In the genomic region with DNA sequence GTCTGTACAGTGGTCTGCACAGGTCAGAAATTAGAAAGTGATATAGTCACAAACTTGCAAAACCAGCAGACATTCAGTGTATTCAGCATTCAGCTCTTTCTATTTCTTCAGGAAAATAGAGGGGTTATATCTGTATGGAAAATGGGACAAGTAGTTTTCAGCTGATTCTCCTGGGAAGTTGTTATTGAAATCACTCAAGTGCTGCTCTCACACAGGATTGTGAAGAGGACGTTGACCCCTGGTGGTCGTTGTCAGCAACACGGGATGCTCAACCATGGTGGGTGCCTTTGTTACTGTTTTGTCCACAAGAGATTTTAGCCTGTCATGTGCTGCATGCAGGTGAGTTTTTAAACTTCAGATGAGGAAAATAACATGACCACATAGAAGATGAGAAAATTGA, we compare ENCODE assay signal across 14 cellular contexts.
DNase-seq lines count a peak whose midpoint lies in the region; ATAC-seq and TF ChIP-seq lines count a peak whose summit lies in the region.
"Had no signal": no experiment of that assay in that cellular context is flagged by ENCODE, and none has a peak within 500 bp of the region (broad histone marks: within the 10 kb centered on the region; RNA-seq: fewer than 3 reads in every experiment).

No MANE protein-coding gene starts in this region.

- H3K4me3 Mint-ChIP-seq in CD4-positive, alpha-beta memory T cell, result peak overlapping the region; percentile 7 to 89 (median 82)
- peak overlapping the region; percentile 64 for H3K4me3 Mint-ChIP-seq in central memory CD8-positive, alpha-beta T cell

- TF ChIP-seq CTCF in BE2C (IDR thresholded peaks at IDR 0.05; ENCODE audit: low read depth, low read length), result peak; percentile 23; the same call in 1 of the 2 replicates

- intact Hi-C loops in CD4-positive, alpha-beta memory T cell (cut with micrococcal nuclease), result no loop called here

- POLR2A ChIA-PET in CD4-positive, alpha-beta memory T cell (lab: Charles Lee; ENCODE audit: partially characterized antibody), result interaction anchor here (1.0 to 2.8 kb wide), 6 partner anchors 8 to 55 kb away, joined by 3 to 12 read pairs (median 6); no protein-coding TSS in a partner anchor

- H3K9me3 Mint-ChIP-seq in CD4-positive, alpha-beta memory T cell, result no peaks in the 10 kb centered on the region
- no peaks in the 10 kb centered on the region for H3K9me3 Mint-ChIP-seq in central memory CD8-positive, alpha-beta T cell

- CTCF ChIA-PET in CD4-positive, alpha-beta memory T cell (lab: Charles Lee; ENCODE audit: partially characterized antibody), result interaction anchor here (0.9 to 5.7 kb wide), 22 partner anchors 10 to 211 kb away, joined by 3 to 52 read pairs (median 7); no protein-coding TSS in a partner anchor

- DNase-seq in BE2C (no peak), NAMALWA (ENCODE audit: low spot score) (peak; percentile 33), SHP77 (lab: John Stamatoyannopoulos, UW) (no peak)
- no peak for DNase-seq in CD4-positive, alpha-beta memory T cell
- DNase-seq in central memory CD8-positive, alpha-beta T cell (ENCODE audit: low spot score in 2 of 2), result no peak
- no peak for DNase-seq in effector CD8-positive, alpha-beta T cell (lab: John Stamatoyannopoulos, UW)
- DNase-seq: activated CD4-positive, alpha-beta T cell treated with anti-CD3 and anti-CD28 coated beads, Interleukin-2, amount 50 U/mL, for 4 hours; NCI-H1436 treated with DMSO at 0.1 percent for 48 hours; NCI-H2171 treated with DMSO at 0.1 percent for 48 hours; NCI-H69; ovary; right lobe of liver had no signal

- no peaks in the 10 kb centered on the region for H3K36me3 ChIP-seq in BE2C
- no peaks in the 10 kb centered on the region for H3K36me3 ChIP-seq in CD4-positive, alpha-beta memory T cell (ENCODE audit: insufficient read depth, low read length)
- H3K36me3 ChIP-seq: ovary, right lobe of liver, tibial nerve had no signal

- no peaks in the 10 kb centered on the region for H3K9me3 ChIP-seq in BE2C
- H3K9me3 ChIP-seq in CD4-positive, alpha-beta memory T cell (ENCODE audit: control insufficient read depth in 1 of 2, low read length in 2 of 2), result no peaks in the 10 kb centered on the region
- H3K9me3 ChIP-seq: ovary, right lobe of liver, tibial nerve had no signal

- no peaks in the 10 kb centered on the region for H3K27me3 Mint-ChIP-seq in CD4-positive, alpha-beta memory T cell
- H3K27me3 Mint-ChIP-seq in central memory CD8-positive, alpha-beta T cell, result no peaks in the 10 kb centered on the region

- H3K27ac Mint-ChIP-seq in CD4-positive, alpha-beta memory T cell, result peak overlapping the region; percentile 86 to 96 (median 93)
- H3K27ac Mint-ChIP-seq in central memory CD8-positive, alpha-beta T cell (ENCODE audit: low read depth), result peak overlapping the region; percentile 75

- H3K4me3 ChIP-seq in BE2C (ENCODE audit: low read depth, low read length), result no peak overlapping the region
- H3K4me3 ChIP-seq in CD4-positive, alpha-beta memory T cell (ENCODE audit: low read length in 2 of 2), result peak overlapping the region in 1 of 2 donors; percentile 29
- H3K4me3 ChIP-seq: ovary, right lobe of liver, tibial nerve had no signal

- no peak for ATAC-seq in central memory CD8-positive, alpha-beta T cell (replicated peaks; ENCODE audit: extremely low read depth, poor library complexity, severe bottlenecking)
- ATAC-seq in HG03469 (IDR thresholded peaks at IDR 0.05; ENCODE audit: unreplicated experiment), result no peak
- ATAC-seq: right lobe of liver had no signal

- H3K27me3 ChIP-seq in BE2C, result no peaks in the 10 kb centered on the region
- no peaks in the 10 kb centered on the region for H3K27me3 ChIP-seq in CD4-positive, alpha-beta memory T cell (ENCODE audit: insufficient read depth, low read length)
- H3K27me3 ChIP-seq: ovary, right lobe of liver, tibial nerve had no signal

- H3K27ac ChIP-seq in CD4-positive, alpha-beta memory T cell (ENCODE audit: low read depth, low read length), result peak overlapping the region; percentile 57
- H3K27ac ChIP-seq: ovary, right lobe of liver, tibial nerve had no signal

- H3K4me1 Mint-ChIP-seq in CD4-positive, alpha-beta memory T cell, result peaks cover 53 to 78% (median 69%) of the 10 kb centered on the region in 4 donors
- H3K4me1 Mint-ChIP-seq in central memory CD8-positive, alpha-beta T cell, result peaks cover 86% of the 10 kb centered on the region

- no peaks in the 10 kb centered on the region for H3K36me3 Mint-ChIP-seq in CD4-positive, alpha-beta memory T cell
- H3K36me3 Mint-ChIP-seq in central memory CD8-positive, alpha-beta T cell (ENCODE audit: insufficient read depth), result peaks cover 8% of the 10 kb centered on the region

- H3K4me1 ChIP-seq in BE2C, result no peaks in the 10 kb centered on the region
- peaks cover 79% of the 10 kb centered on the region for H3K4me1 ChIP-seq in CD4-positive, alpha-beta memory T cell (ENCODE audit: insufficient read depth, low read length)
- H3K4me1 ChIP-seq: right lobe of liver, tibial nerve had no signal
